Comparison of ENCODE assay signal across 8 cellular contexts in the genomic region with DNA sequence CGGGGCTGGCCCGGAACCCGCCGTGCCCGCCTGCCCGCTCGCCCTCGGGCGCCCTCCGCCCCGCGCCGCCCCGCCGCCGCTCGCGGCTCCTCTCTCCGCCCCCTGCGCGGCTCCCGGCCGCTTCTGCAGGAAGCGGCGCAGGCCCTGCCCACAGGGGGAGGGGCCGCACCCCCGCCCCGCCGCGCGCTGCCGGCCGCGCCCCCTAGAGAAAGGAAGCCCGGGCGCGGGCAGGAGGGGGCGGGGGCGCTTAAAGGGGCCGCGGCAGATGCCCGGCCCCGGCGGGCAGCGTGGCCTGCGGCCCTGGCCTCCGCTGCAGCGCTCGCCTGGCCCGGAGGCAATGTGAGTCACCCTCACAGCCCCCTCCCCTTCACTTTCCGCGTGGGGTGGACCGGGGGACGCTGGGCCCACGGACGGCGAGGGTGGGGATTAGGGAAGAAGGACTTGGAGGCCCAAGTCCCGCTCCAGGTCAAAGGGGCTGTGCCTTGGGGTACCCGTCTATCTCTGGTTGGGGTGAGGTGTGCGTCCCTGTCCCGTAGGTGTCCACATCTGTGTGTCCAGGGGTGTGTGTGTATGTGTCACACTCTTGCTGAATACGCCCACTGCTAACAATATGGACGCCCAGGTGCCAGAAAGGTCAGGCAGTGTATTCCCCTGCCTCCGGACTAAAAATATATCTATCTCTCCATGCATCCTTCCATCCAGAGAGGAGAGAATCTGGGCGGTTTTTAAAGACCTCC. TPM values are rescaled to one million over a fixed set of nuclear protein-coding genes. Genes with fewer than 3 reads are reported as not detected.
A peak's percentile ranks its signal among the peaks of the same experiment; 100 is the strongest.
DNase-seq lines count a peak whose midpoint lies in the region; TF ChIP-seq lines count a peak whose summit lies in the region.

A gene with protein sequence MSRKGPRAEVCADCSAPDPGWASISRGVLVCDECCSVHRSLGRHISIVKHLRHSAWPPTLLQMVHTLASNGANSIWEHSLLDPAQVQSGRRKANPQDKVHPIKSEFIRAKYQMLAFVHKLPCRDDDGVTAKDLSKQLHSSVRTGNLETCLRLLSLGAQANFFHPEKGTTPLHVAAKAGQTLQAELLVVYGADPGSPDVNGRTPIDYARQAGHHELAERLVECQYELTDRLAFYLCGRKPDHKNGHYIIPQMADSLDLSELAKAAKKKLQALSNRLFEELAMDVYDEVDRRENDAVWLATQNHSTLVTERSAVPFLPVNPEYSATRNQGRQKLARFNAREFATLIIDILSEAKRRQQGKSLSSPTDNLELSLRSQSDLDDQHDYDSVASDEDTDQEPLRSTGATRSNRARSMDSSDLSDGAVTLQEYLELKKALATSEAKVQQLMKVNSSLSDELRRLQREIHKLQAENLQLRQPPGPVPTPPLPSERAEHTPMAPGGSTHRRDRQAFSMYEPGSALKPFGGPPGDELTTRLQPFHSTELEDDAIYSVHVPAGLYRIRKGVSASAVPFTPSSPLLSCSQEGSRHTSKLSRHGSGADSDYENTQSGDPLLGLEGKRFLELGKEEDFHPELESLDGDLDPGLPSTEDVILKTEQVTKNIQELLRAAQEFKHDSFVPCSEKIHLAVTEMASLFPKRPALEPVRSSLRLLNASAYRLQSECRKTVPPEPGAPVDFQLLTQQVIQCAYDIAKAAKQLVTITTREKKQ (minus strand): TSS at position 125 of the 737 bp plus-strand sequence. CDS start 270 bp downstream, outside the sequence.

- H3K27ac ChIP-seq in tibial artery: peak within 1 kb of the TSS; percentile 84 to 86

- H3K4me1 Mint-ChIP-seq in activated naive CD8-positive, alpha-beta T cell treated with anti-CD3 and anti-CD28 coated beads for 36 hours: peaks cover 63% of the 10 kb centered on the region
- peaks cover 68% of the 10 kb centered on the region for H3K4me1 Mint-ChIP-seq in osteocyte (ENCODE audit: unreplicated experiment)

- in situ Hi-C loops in HAP-1 (cut with MboI; ENCODE audit: low sequenced_read_pairs): no loop called here

- no peaks in the 10 kb centered on the region for H3K27me3 Mint-ChIP-seq in activated naive CD8-positive, alpha-beta T cell treated with anti-CD3 and anti-CD28 coated beads for 36 hours
- H3K27me3 Mint-ChIP-seq in osteocyte (ENCODE audit: unreplicated experiment): no peaks in the 10 kb centered on the region

- no peaks in the 10 kb centered on the region for H3K9me3 ChIP-seq in HAP-1
- no peaks in the 10 kb centered on the region for H3K9me3 ChIP-seq in tibial artery

- H3K27me3 ChIP-seq in HAP-1 (ENCODE audit: low read depth): no peaks in the 10 kb centered on the region
- H3K27me3 ChIP-seq in tibial artery: no peaks in the 10 kb centered on the region

- H3K4me1 ChIP-seq in HAP-1 (peaks cover 38% of the 10 kb centered on the region), tibial artery (peaks cover 0 to 77% (median 70%) of the 10 kb centered on the region in 4 donors)

- H3K4me3 Mint-ChIP-seq in activated naive CD8-positive, alpha-beta T cell treated with anti-CD3 and anti-CD28 coated beads for 36 hours: peak within 1 kb of the TSS; percentile 90
- peak within 1 kb of the TSS; percentile 84 for H3K4me3 Mint-ChIP-seq in osteocyte (ENCODE audit: unreplicated experiment)

- peak within 1 kb of the TSS; percentile 87 for H3K27ac Mint-ChIP-seq in activated naive CD8-positive, alpha-beta T cell treated with anti-CD3 and anti-CD28 coated beads for 36 hours
- peak within 1 kb of the TSS; percentile 90 for H3K27ac Mint-ChIP-seq in osteocyte (ENCODE audit: unreplicated experiment)

- no peaks in the 10 kb centered on the region for H3K9me3 Mint-ChIP-seq in activated naive CD8-positive, alpha-beta T cell treated with anti-CD3 and anti-CD28 coated beads for 36 hours
- H3K9me3 Mint-ChIP-seq in osteocyte (ENCODE audit: unreplicated experiment): no peaks in the 10 kb centered on the region

- H3K4me3 ChIP-seq in HAP-1 (peak within 1 kb of the TSS; percentile 75), tibial artery (peak within 1 kb of the TSS; percentile 74 to 93)

- peak; percentile 9 for TF ChIP-seq CTCF in osteocyte (IDR thresholded peaks at IDR 0.05)
- TF ChIP-seq CTCF in tibial artery (IDR thresholded peaks at IDR 0.05): peak in 1 of 2 experiments; percentile 14

- H3K36me3 Mint-ChIP-seq in activated naive CD8-positive, alpha-beta T cell treated with anti-CD3 and anti-CD28 coated beads for 36 hours: peaks cover 4% of the 10 kb centered on the region
- H3K36me3 Mint-ChIP-seq in osteocyte (ENCODE audit: unreplicated experiment): no peaks in the 10 kb centered on the region

- DNase-seq in DMS79 treated with DMSO at 0.1 percent for 48 hours (lab: John Stamatoyannopoulos, UW) (peak; percentile 68), HAP-1 (ENCODE audit: low spot score in 2 of 2) (peak; percentile 76 to 88), MV-4-11 (lab: John Stamatoyannopoulos, UW) (peak; percentile 73), SKM-1 (lab: John Stamatoyannopoulos, UW; ENCODE audit: unreplicated experiment) (peak; percentile 32), head of caudate nucleus (peak; percentile 63 to 95 (median 89)), osteocyte (ENCODE audit: extremely low spot score, unreplicated experiment) (peak; percentile 94), tibial artery (peak; percentile 82 to 92)
- peak; percentile 92 for DNase-seq in activated naive CD8-positive, alpha-beta T cell treated with anti-CD3 and anti-CD28 coated beads for 36 hours

- intact Hi-C loops in head of caudate nucleus (cut with DNase I) (no loop called here), tibial artery (cut with DNase I; ENCODE audit: low total_unique reads) (loop anchor here (10.0 kb wide), 1 partner anchor 765 kb away; no protein-coding TSS in a partner anchor)

- no peaks in the 10 kb centered on the region; the same call in 1 of the 2 replicates for H3K36me3 ChIP-seq in HAP-1 (replicated peaks)
- H3K36me3 ChIP-seq in tibial artery: no peaks in the 10 kb centered on the region

RNA-seq across cellular contexts. Expression of the gene that starts here (rescaled TPM):
- total RNA-seq in activated naive CD8-positive, alpha-beta T cell treated with anti-CD3 and anti-CD28 coated beads for 36 hours: 10 to 100 TPM; 63.5 to 63.7 TPM
- total RNA-seq in osteocyte: 48.2 and 50.7 TPM in 2 replicates

Comparison
In these comparisons a context has a peak if more than half of its experiments do, and no peak if none do; other contexts are left out.
1. Peak in every context shown above with its lines: DNase-seq, H3K4me3 ChIP-seq and H3K27ac ChIP-seq.
2. DNase-seq: peak in every context shown above with its lines; median percentile 94 in osteocyte; 92 in activated naive CD8-positive, alpha-beta T cell treated with anti-CD3 and anti-CD28 coated beads for 36 hours; 89 in head of caudate nucleus; 87 in tibial artery; 82 in HAP-1; 73 in MV-4-11; 68 in DMS79 treated with DMSO at 0.1 percent for 48 hours; 32 in SKM-1.